ENCODE assay signal across 1 cellular context in the genomic region with DNA sequence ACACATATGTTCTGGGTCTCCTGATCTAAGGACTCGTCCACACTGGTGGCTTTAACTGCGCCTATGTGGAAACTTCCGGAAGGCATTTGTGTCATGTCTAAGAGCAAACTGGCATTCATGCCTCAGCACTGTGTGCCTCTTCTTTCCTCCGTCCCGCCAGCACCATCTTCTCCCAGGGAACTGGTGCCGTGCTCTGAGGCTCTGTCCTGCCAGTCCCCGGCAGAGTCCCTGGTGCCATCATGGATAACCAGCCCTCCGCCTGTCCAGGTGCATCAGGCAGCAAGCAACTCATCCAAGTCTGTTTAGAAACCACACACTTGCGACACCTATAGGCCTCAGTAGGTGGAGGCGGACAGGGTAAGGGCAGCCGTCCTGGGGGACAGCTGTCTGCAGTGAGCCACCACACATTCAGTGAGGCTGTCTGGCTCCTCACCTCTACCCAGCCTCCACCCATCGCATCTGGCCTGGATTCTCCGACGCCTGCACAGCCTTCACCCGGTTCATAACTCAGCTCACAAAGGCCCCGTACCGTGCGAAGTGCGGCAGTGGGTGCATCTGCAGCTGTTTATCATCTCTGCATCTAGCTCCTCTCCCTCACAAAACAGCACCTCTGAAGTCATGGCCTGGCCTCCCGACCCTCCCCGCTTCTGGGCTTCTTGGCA.
TF ChIP-seq lines count a peak whose summit lies in the region.

No MANE protein-coding gene starts in this region.

TF ChIP-seq in HepG2, 621 proteins besides CTCF, POLR2A, EP300 and RAD21:
- TF ChIP-seq ATF6 (CRISPR knock-in tag; conservative IDR thresholded peaks at IDR 0.05) (no peak), STAG1 (CRISPR knock-in tag; IDR thresholded peaks at IDR 0.05) (peak; percentile 30; the same call in 1 of the 2 replicates)
